Comparison of ENCODE assay signal across 7 cellular contexts in the genomic region with DNA sequence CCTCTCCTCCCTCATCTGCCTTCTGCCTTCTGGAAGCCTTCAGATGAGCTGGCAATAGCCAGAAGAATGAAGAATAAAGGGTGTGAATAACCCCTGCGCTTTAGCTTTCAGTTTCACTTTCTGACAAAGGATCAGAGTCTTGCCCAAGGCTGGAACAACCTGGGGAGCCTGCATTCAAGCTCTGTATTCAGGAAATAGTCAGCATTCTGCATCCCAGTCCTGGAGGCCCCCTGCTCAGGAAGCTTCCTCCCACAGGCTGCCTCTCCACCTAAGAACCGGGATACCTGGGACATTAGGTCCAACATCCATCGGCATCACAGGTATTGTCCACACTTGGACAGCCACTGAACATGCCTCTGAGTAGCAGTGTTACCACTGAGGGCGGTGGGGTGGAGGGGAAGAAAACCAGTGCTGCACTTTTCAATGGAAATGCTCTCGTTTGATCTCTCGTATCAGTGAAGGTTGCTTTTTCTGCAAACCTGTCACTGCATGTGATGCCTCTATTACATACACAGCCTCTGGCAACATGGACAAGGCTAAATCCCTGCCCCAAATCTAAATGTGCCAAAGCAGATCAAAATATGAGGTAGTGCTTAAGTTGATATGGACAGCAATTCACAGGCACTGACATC. TPM values are rescaled to one million over a fixed set of nuclear protein-coding genes. Genes with fewer than 3 reads are reported as not detected.
A peak's percentile ranks its signal among the peaks of the same experiment; 100 is the strongest.
DNase-seq lines count a peak whose midpoint lies in the region; ATAC-seq and TF ChIP-seq lines count a peak whose summit lies in the region.

No MANE protein-coding gene starts in this region.

- H3K4me3 Mint-ChIP-seq in nephron progenitor cell = no peak overlapping the region

- H3K27ac Mint-ChIP-seq in nephron progenitor cell = no peak overlapping the region

- no peaks in the 10 kb centered on the region for H3K9me3 Mint-ChIP-seq in nephron progenitor cell

- DNase-seq in LHCN-M2 (ENCODE audit: low read depth) = peak; percentile 47
- peak; percentile 53 for DNase-seq in ecto neural progenitor cell (ENCODE audit: low spot score)
- no peak for DNase-seq in omental fat pad (ENCODE audit: low spot score)
- no peak for DNase-seq in NCI-H1092 treated with DMSO at 0.1 percent for 48 hours (lab: John Stamatoyannopoulos, UW)
- no peak for DNase-seq in nephron progenitor cell
- no peak for DNase-seq in stimulated activated naive CD4-positive, alpha-beta T cell treated with Interleukin-2 at 50 U/mL for 16 hours (lab: John Stamatoyannopoulos, UW)

- no peaks in the 10 kb centered on the region for H3K36me3 Mint-ChIP-seq in nephron progenitor cell (ENCODE audit: low read depth)

- TF ChIP-seq CTCF in omental fat pad (IDR thresholded peaks at IDR 0.05) (no peak), nephron progenitor cell (IDR thresholded peaks at IDR 0.05) (no peak)

- H3K4me1 Mint-ChIP-seq in nephron progenitor cell = peaks cover 13% of the 10 kb centered on the region

- peak; percentile 57 for ATAC-seq in GM21528 (IDR thresholded peaks at IDR 0.05; ENCODE audit: low FRiP score, unreplicated experiment)
- peak; percentile 64 for ATAC-seq in omental fat pad (ENCODE audit: low FRiP score)

- H3K27me3 Mint-ChIP-seq in nephron progenitor cell (ENCODE audit: low read depth, poor library complexity) = peaks cover 5% of the 10 kb centered on the region

RNA-seq across cellular contexts. Expression of a gene that starts 39.8 kb away (rescaled TPM):
- total RNA-seq in LHCN-M2 (2014; rRNA removed) (73.5 and 81.1 TPM in 2 replicates), omental fat pad (100 to 1,000 TPM in 3 of 4 donors, 10 to 100 TPM in 1; 69.8 to 266 (median 165) TPM)
- polyA plus RNA-seq in LHCN-M2 (2012) = 66.5 TPM

Comparison
In these comparisons a context has a peak if more than half of its experiments do, and no peak if none do; other contexts are left out.
1. DNase-seq: peak in LHCN-M2 (single experiment) and ecto neural progenitor cell (single experiment); none in omental fat pad (single experiment), NCI-H1092 treated with DMSO at 0.1 percent for 48 hours (single experiment), nephron progenitor cell (single experiment) and stimulated activated naive CD4-positive, alpha-beta T cell treated with Interleukin-2 at 50 U/mL for 16 hours (single experiment).